ENCODE assay signal across 8 cellular contexts in genomic region chr5:10987881-10988504, GRCh38.
DNase-seq lines count a peak whose midpoint lies in the region; ATAC-seq and TF ChIP-seq lines count a peak whose summit lies in the region.

No MANE protein-coding gene starts in this region.

- TF ChIP-seq CTCF in AG09309 (IDR thresholded peaks at IDR 0.05; ENCODE audit: control insufficient read depth, insufficient read depth, low read depth, low read length, missing control alignments) (peak; percentile 52), esophagus squamous epithelium (IDR thresholded peaks at IDR 0.05) (peak in 5 of 6 experiments; percentile 29 to 76 (median 40)), omental fat pad (IDR thresholded peaks at IDR 0.05) (no peak)

- no peak for TF ChIP-seq POLR2A in esophagus squamous epithelium (IDR thresholded peaks at IDR 0.05)

- 20 to 30% methylated on average over 6 to 11 of the region's 18 CpGs for WGBS in esophagus squamous epithelium, 2 donors

- no peaks in the 10 kb centered on the region for H3K36me3 ChIP-seq in esophagus squamous epithelium

- H3K4me3 Mint-ChIP-seq in activated CD8-positive, alpha-beta memory T cell treated with anti-CD3 and anti-CD28 coated beads, Interleukin-2, amount 10 ng/mL, durations not matched to agents 7 days and 5 days, result peak overlapping the region; percentile 17

- CTCF ChIA-PET in activated CD8-positive, alpha-beta memory T cell treated with anti-CD3 and anti-CD28 coated beads, Interleukin-2, amount 10 ng/mL, durations not matched to agents 7 days and 5 days (lab: Charles Lee), result interaction anchor here (0.7 to 1.9 kb wide), 6 partner anchors 16 to 535 kb away, joined by 3 to 9 read pairs (median 4); no protein-coding TSS in a partner anchor

- no peaks in the 10 kb centered on the region for H3K36me3 Mint-ChIP-seq in activated CD8-positive, alpha-beta memory T cell treated with anti-CD3 and anti-CD28 coated beads, Interleukin-2, amount 10 ng/mL, durations not matched to agents 7 days and 5 days

- H3K9me3 Mint-ChIP-seq in activated CD8-positive, alpha-beta memory T cell treated with anti-CD3 and anti-CD28 coated beads, Interleukin-2, amount 10 ng/mL, durations not matched to agents 7 days and 5 days (ENCODE audit: low read depth), result no peaks in the 10 kb centered on the region

- ATAC-seq in GM18861 (IDR thresholded peaks at IDR 0.05; ENCODE audit: unreplicated experiment) (peak; percentile 87), HG03045 (IDR thresholded peaks at IDR 0.05; ENCODE audit: unreplicated experiment) (peak; percentile 84), omental fat pad (ENCODE audit: low FRiP score) (no peak)
- peak; percentile 73 for ATAC-seq in activated CD8-positive, alpha-beta memory T cell treated with anti-CD3 and anti-CD28 coated beads, Interleukin-2, amount 10 ng/mL, durations not matched to agents 7 days and 5 days

- no peaks in the 10 kb centered on the region for H3K9me3 ChIP-seq in esophagus squamous epithelium

- no peak for DNase-seq in AG09309 (ENCODE audit: low read depth)
- DNase-seq in NCI-H82 (lab: John Stamatoyannopoulos, UW), result peak; percentile 63
- DNase-seq in activated CD8-positive, alpha-beta memory T cell treated with anti-CD3 and anti-CD28 coated beads, Interleukin-2, amount 10 ng/mL, durations not matched to agents 7 days and 5 days, result peak; percentile 74
- no peak for DNase-seq in esophagus squamous epithelium (lab: John Stamatoyannopoulos, UW)
- peak; percentile 26 for DNase-seq in omental fat pad (ENCODE audit: low spot score)
- peak; percentile 70 for DNase-seq in ureter (ENCODE audit: low spot score)

- H3K27me3 ChIP-seq in esophagus squamous epithelium, result peaks cover 0 to 44% (median 0%) of the 10 kb centered on the region in 4 donors

- H3K4me1 ChIP-seq in esophagus squamous epithelium, result no peaks in the 10 kb centered on the region

- H3K27ac ChIP-seq in esophagus squamous epithelium, result no peak overlapping the region

- H3K4me3 ChIP-seq in AG09309 (ENCODE audit: control insufficient read depth, low read depth, low read length) (no peak overlapping the region), esophagus squamous epithelium (no peak overlapping the region)

- no peak overlapping the region for H3K27ac Mint-ChIP-seq in activated CD8-positive, alpha-beta memory T cell treated with anti-CD3 and anti-CD28 coated beads, Interleukin-2, amount 10 ng/mL, durations not matched to agents 7 days and 5 days

- no peaks in the 10 kb centered on the region for H3K27me3 Mint-ChIP-seq in activated CD8-positive, alpha-beta memory T cell treated with anti-CD3 and anti-CD28 coated beads, Interleukin-2, amount 10 ng/mL, durations not matched to agents 7 days and 5 days

- H3K4me1 Mint-ChIP-seq in activated CD8-positive, alpha-beta memory T cell treated with anti-CD3 and anti-CD28 coated beads, Interleukin-2, amount 10 ng/mL, durations not matched to agents 7 days and 5 days, result peaks cover 8% of the 10 kb centered on the region

- intact Hi-C loops in esophagus squamous epithelium (cut with DNase I), result no loop called here

Comparison
In these comparisons a context has a peak if more than half of its experiments do, and no peak if none do; other contexts are left out.
1. DNase-seq: peak in NCI-H82 (single experiment), activated CD8-positive, alpha-beta memory T cell treated with anti-CD3 and anti-CD28 coated beads, Interleukin-2, amount 10 ng/mL, durations not matched to agents 7 days and 5 days (single experiment), omental fat pad (single experiment) and ureter (single experiment); none in AG09309 (single experiment) and esophagus squamous epithelium (single experiment).
2. CTCF ChIP-seq: peak in AG09309 (single experiment) and esophagus squamous epithelium (5 of 6); none in omental fat pad (0 of 3).